14 cellular contexts compared by ENCODE assay signal in genomic region chr1:47555841-47556616, GRCh38.
"Had no signal": no experiment of that assay in that cellular context is flagged by ENCODE, and none has a peak within 500 bp of the region (broad histone marks: within the 10 kb centered on the region; RNA-seq: fewer than 3 reads in every experiment).

No MANE protein-coding gene starts in this region.

- H3K36me3 ChIP-seq: suprapubic skin had no signal

- ATAC-seq: activated T-helper 17 cell treated with anti-CD3 and anti-CD28 coated beads, Interleukin-2, amount 50 U/mL, for 72 hours; natural killer cell; right cardiac atrium had no signal

- H3K4me3 Mint-ChIP-seq: activated B cell treated with CpG ODN at 0.5 μM for 24 hours; activated CD4-positive, alpha-beta T cell treated with anti-CD3 and anti-CD28 coated beads, Interleukin-2, amount 10 ng/mL, durations not matched to agents 24 days and 14 days; activated naive CD4-positive, alpha-beta T cell treated with anti-CD3 and anti-CD28 coated beads for 36 hours; activated T-helper 17 cell treated with anti-CD3 and anti-CD28 coated beads, Interleukin-2, amount 50 U/mL, for 72 hours; natural killer cell had no signal

- DNase-seq: activated B cell treated with CpG ODN at 0.5 μM for 24 hours; activated CD4-positive, alpha-beta T cell treated with anti-CD3 and anti-CD28 coated beads, Interleukin-2, amount 10 ng/mL, durations not matched to agents 24 days and 14 days; activated naive CD4-positive, alpha-beta T cell treated with anti-CD3 and anti-CD28 coated beads for 36 hours; activated T-cell treated with anti-CD3 and anti-CD28 coated beads for 4 hours; caudate nucleus; dermis blood vessel endothelial cell; natural killer cell; nucleus accumbens; right cardiac atrium; stimulated activated CD4-positive, alpha-beta T cell treated with anti-CD3 and anti-CD28 coated beads, Interleukin-12 subunit alpha, Interleukin-12 subunit beta, amount 100 ng/mL, for 4 hours; stimulated activated naive CD4-positive, alpha-beta T cell treated with Interleukin-2 at 50 U/mL for 16 hours had no signal

- H3K9me3 Mint-ChIP-seq: activated B cell treated with CpG ODN at 0.5 μM for 24 hours; activated CD4-positive, alpha-beta T cell treated with anti-CD3 and anti-CD28 coated beads, Interleukin-2, amount 10 ng/mL, durations not matched to agents 24 days and 14 days; activated naive CD4-positive, alpha-beta T cell treated with anti-CD3 and anti-CD28 coated beads for 36 hours; activated T-helper 17 cell treated with anti-CD3 and anti-CD28 coated beads, Interleukin-2, amount 50 U/mL, for 72 hours; natural killer cell had no signal

- H3K4me1 ChIP-seq: suprapubic skin had no signal

- H3K27ac ChIP-seq: suprapubic skin had no signal

- H3K9me3 ChIP-seq: suprapubic skin had no signal

- H3K36me3 Mint-ChIP-seq: natural killer cell had no signal

- H3K27ac Mint-ChIP-seq: activated B cell treated with CpG ODN at 0.5 μM for 24 hours; activated CD4-positive, alpha-beta T cell treated with anti-CD3 and anti-CD28 coated beads, Interleukin-2, amount 10 ng/mL, durations not matched to agents 24 days and 14 days; activated naive CD4-positive, alpha-beta T cell treated with anti-CD3 and anti-CD28 coated beads for 36 hours; activated T-helper 17 cell treated with anti-CD3 and anti-CD28 coated beads, Interleukin-2, amount 50 U/mL, for 72 hours; natural killer cell; progenitor cell of endocrine pancreas had no signal

- H3K4me1 Mint-ChIP-seq: activated B cell treated with CpG ODN at 0.5 μM for 24 hours; activated CD4-positive, alpha-beta T cell treated with anti-CD3 and anti-CD28 coated beads, Interleukin-2, amount 10 ng/mL, durations not matched to agents 24 days and 14 days; activated T-helper 17 cell treated with anti-CD3 and anti-CD28 coated beads, Interleukin-2, amount 50 U/mL, for 72 hours; natural killer cell had no signal

- H3K4me3 ChIP-seq: suprapubic skin had no signal
